ENCODE assay signal across 8 cellular contexts in genomic region chr1:226223157-226223785, GRCh38. TPM values are rescaled to one million over a fixed set of nuclear protein-coding genes. Genes with fewer than 3 reads are reported as not detected.
A peak's percentile ranks its signal among the peaks of the same experiment; 100 is the strongest.
DNase-seq lines count a peak whose midpoint lies in the region; ATAC-seq and TF ChIP-seq lines count a peak whose summit lies in the region.

Gene MIXL1 (plus strand): TSS chr1:226223664. CDS start chr1:226223682, 18 bp downstream.

- no peaks in the 10 kb centered on the region for H4K20me1 ChIP-seq in hepatocyte (ENCODE audit: insufficient read depth, poor library complexity, severe bottlenecking)

- H3K36me3 ChIP-seq in hepatocyte (replicated peaks; ENCODE audit: insufficient read depth, low read depth), result no peaks in the 10 kb centered on the region

- intact Hi-C loops in activated naive CD4-positive, alpha-beta T cell treated with anti-CD3 and anti-CD28 coated beads for 36 hours (cut with micrococcal nuclease), result loop anchor here (10.0 kb wide), 1 partner anchor 112 kb away; no protein-coding TSS in a partner anchor
- intact Hi-C loops in activated CD4-positive, alpha-beta memory T cell treated with anti-CD3 and anti-CD28 coated beads for 36 hours (cut with micrococcal nuclease), result no loop called here

- H3K4me3 ChIP-seq in hepatocyte, result peak within 1 kb of the TSS; percentile 55

- no peaks in the 10 kb centered on the region for H3K4me1 ChIP-seq in hepatocyte (ENCODE audit: insufficient read depth)

- peaks cover 5% of the 10 kb centered on the region for H3K4me1 Mint-ChIP-seq in activated naive CD4-positive, alpha-beta T cell treated with anti-CD3 and anti-CD28 coated beads for 36 hours (ENCODE audit: low read depth)
- H3K4me1 Mint-ChIP-seq in activated CD4-positive, alpha-beta memory T cell treated with anti-CD3 and anti-CD28 coated beads for 36 hours (ENCODE audit: low read depth), result peaks cover 6% of the 10 kb centered on the region

- H2AFZ ChIP-seq in hepatocyte, result peak within 1 kb of the TSS; percentile 86

- H3K4me3 Mint-ChIP-seq in activated naive CD4-positive, alpha-beta T cell treated with anti-CD3 and anti-CD28 coated beads for 36 hours, result peak within 1 kb of the TSS; percentile 68
- H3K4me3 Mint-ChIP-seq in activated CD4-positive, alpha-beta memory T cell treated with anti-CD3 and anti-CD28 coated beads for 36 hours, result peak within 1 kb of the TSS; percentile 69

- H3K27ac Mint-ChIP-seq in activated naive CD4-positive, alpha-beta T cell treated with anti-CD3 and anti-CD28 coated beads for 36 hours, result no peak within 1 kb of the TSS
- no peak within 1 kb of the TSS for H3K27ac Mint-ChIP-seq in activated CD4-positive, alpha-beta memory T cell treated with anti-CD3 and anti-CD28 coated beads for 36 hours

- POLR2A ChIA-PET in activated CD4-positive, alpha-beta memory T cell treated with anti-CD3 and anti-CD28 coated beads for 36 hours (lab: Charles Lee), result no interaction called here

- CTCF ChIA-PET in activated naive CD4-positive, alpha-beta T cell treated with anti-CD3 and anti-CD28 coated beads for 36 hours (lab: Charles Lee), result interaction anchor here (1.2 to 3.2 kb wide), 4 partner anchors 97 to 154 kb away, joined by 4 to 9 read pairs (median 5); no protein-coding TSS in a partner anchor
- CTCF ChIA-PET in activated CD4-positive, alpha-beta memory T cell treated with anti-CD3 and anti-CD28 coated beads for 36 hours (lab: Charles Lee), result interaction anchor here (0.6 to 1.5 kb wide), 3 partner anchors 97 to 110 kb away, joined by 3 to 4 read pairs (median 4); no protein-coding TSS in a partner anchor

- no peaks in the 10 kb centered on the region for H3K9me3 ChIP-seq in hepatocyte (ENCODE audit: low read depth)

- DNase-seq in activated naive CD4-positive, alpha-beta T cell treated with anti-CD3 and anti-CD28 coated beads for 36 hours, result no peak
- DNase-seq in activated naive CD4-positive, alpha-beta T cell treated with anti-CD3 and anti-CD28 coated beads, Interleukin-2, amount 50 U/mL, for 16 hours, result no peak
- DNase-seq in activated CD4-positive, alpha-beta memory T cell treated with anti-CD3 and anti-CD28 coated beads for 36 hours, result no peak
- DNase-seq in hepatocyte (ENCODE audit: low spot score) (peak; percentile 22), NCI-H446 treated with DMSO at 0.1 percent for 48 hours (lab: John Stamatoyannopoulos, UW) (no peak), NK-92 (lab: John Stamatoyannopoulos, UW; ENCODE audit: unreplicated experiment) (no peak)
- DNase-seq in stimulated activated naive CD8-positive, alpha-beta T cell treated with anti-CD3 and anti-CD28 coated beads, Interleukin-15, Interleukin-2, amounts not matched to agents 100 U/mL and 50 U/mL, for 24 hours, result peak; percentile 24

- no peaks in the 10 kb centered on the region for H3K9me3 Mint-ChIP-seq in activated naive CD4-positive, alpha-beta T cell treated with anti-CD3 and anti-CD28 coated beads for 36 hours
- H3K9me3 Mint-ChIP-seq in activated CD4-positive, alpha-beta memory T cell treated with anti-CD3 and anti-CD28 coated beads for 36 hours, result no peaks in the 10 kb centered on the region

- peaks cover 20% of the 10 kb centered on the region for H3K27me3 Mint-ChIP-seq in activated naive CD4-positive, alpha-beta T cell treated with anti-CD3 and anti-CD28 coated beads for 36 hours (ENCODE audit: low read depth)
- peaks cover 36% of the 10 kb centered on the region for H3K27me3 Mint-ChIP-seq in activated CD4-positive, alpha-beta memory T cell treated with anti-CD3 and anti-CD28 coated beads for 36 hours

- no peaks in the 10 kb centered on the region for H3K9me2 ChIP-seq in hepatocyte (replicated peaks; ENCODE audit: insufficient read depth)

- peaks cover 1% of the 10 kb centered on the region for H3K36me3 Mint-ChIP-seq in activated naive CD4-positive, alpha-beta T cell treated with anti-CD3 and anti-CD28 coated beads for 36 hours (ENCODE audit: low read depth)
- H3K36me3 Mint-ChIP-seq in activated CD4-positive, alpha-beta memory T cell treated with anti-CD3 and anti-CD28 coated beads for 36 hours, result peaks cover 2% of the 10 kb centered on the region

- WGBS in hepatocyte (ENCODE audit: low lambda C conversion rate, missing lambda C conversion rate), result 3% methylated on average over 27 of the region's 62 CpGs

- no peak within 1 kb of the TSS for H3K27ac ChIP-seq in hepatocyte

- peak; percentile 57 for ATAC-seq in HG02759 (IDR thresholded peaks at IDR 0.05; ENCODE audit: unreplicated experiment)
- peak; percentile 52 for ATAC-seq in stimulated activated naive CD8-positive, alpha-beta T cell treated with anti-CD3 and anti-CD28 coated beads, Interleukin-15, Interleukin-2, amounts not matched to agents 100 U/mL and 50 U/mL, for 24 hours

- H3K79me2 ChIP-seq in hepatocyte, result no peaks in the 10 kb centered on the region

- peaks cover 31% of the 10 kb centered on the region for H3K27me3 ChIP-seq in hepatocyte

- peak within 1 kb of the TSS; percentile 97 for H3K4me2 ChIP-seq in hepatocyte

- TF ChIP-seq CTCF in hepatocyte (IDR thresholded peaks at IDR 0.05; ENCODE audit: poor library complexity), result no peak

RNA-seq across cellular contexts. Expression of gene MIXL1, which starts in this region (rescaled TPM):
- not detected for total RNA-seq in activated naive CD4-positive, alpha-beta T cell treated with anti-CD3 and anti-CD28 coated beads for 36 hours
- total RNA-seq in activated CD4-positive, alpha-beta memory T cell treated with anti-CD3 and anti-CD28 coated beads for 36 hours, result not detected
- total RNA-seq in hepatocyte, result 0.07 TPM in 1 of 2 replicates, not detected in the other
- 0.84 and 2.2 TPM in 2 replicates for polyA plus RNA-seq in hepatocyte

Comparison
In these comparisons a context has a peak if more than half of its experiments do, and no peak if none do; other contexts are left out.
1. DNase-seq: peak in hepatocyte (single experiment) and stimulated activated naive CD8-positive, alpha-beta T cell treated with anti-CD3 and anti-CD28 coated beads, Interleukin-15, Interleukin-2, amounts not matched to agents 100 U/mL and 50 U/mL, for 24 hours (single experiment); none in activated naive CD4-positive, alpha-beta T cell treated with anti-CD3 and anti-CD28 coated beads for 36 hours (single experiment), activated naive CD4-positive, alpha-beta T cell treated with anti-CD3 and anti-CD28 coated beads, Interleukin-2, amount 50 U/mL, for 16 hours (single experiment), activated CD4-positive, alpha-beta memory T cell treated with anti-CD3 and anti-CD28 coated beads for 36 hours (single experiment), NCI-H446 treated with DMSO at 0.1 percent for 48 hours (single experiment) and NK-92 (single experiment).